In genomic region chr6:114327074-114327473, GRCh38 we compare ENCODE assay signal across 16 cellular contexts. TPM values are rescaled to one million over a fixed set of nuclear protein-coding genes. Genes with fewer than 3 reads are reported as not detected.
"Had no signal": no experiment of that assay in that cellular context is flagged by ENCODE, and none has a peak within 500 bp of the region (broad histone marks: within the 10 kb centered on the region; RNA-seq: fewer than 3 reads in every experiment).

No MANE protein-coding gene starts in this region.

- H3K9me3 Mint-ChIP-seq: activated B cell treated with CpG ODN at 0.5 μM for 24 hours; activated naive CD4-positive, alpha-beta T cell treated with anti-CD3 and anti-CD28 coated beads, Interleukin-2, amount 50 U/mL, for 72 hours had no signal

- H3K4me3 Mint-ChIP-seq: activated B cell treated with CpG ODN at 0.5 μM for 24 hours; natural killer cell treated with Interleukin-12 subunit alpha and Interleukin-12 subunit beta and Interleukin-15 and Interleukin-18, amount 100 ng/mL, for 72 hours; T-cell had no signal

- H3K36me3 ChIP-seq: heart right ventricle, left lung had no signal

- H3K4me3 ChIP-seq: dorsolateral prefrontal cortex, heart right ventricle, left lung, psoas muscle had no signal

- H3K27me3 Mint-ChIP-seq: activated B cell treated with CpG ODN at 0.5 μM for 24 hours; natural killer cell treated with Interleukin-12 subunit alpha and Interleukin-12 subunit beta and Interleukin-15 and Interleukin-18, amount 100 ng/mL, for 72 hours had no signal

- H3K4me1 Mint-ChIP-seq: activated B cell treated with CpG ODN at 0.5 μM for 24 hours, T-cell had no signal

- H3K36me3 Mint-ChIP-seq: activated naive CD4-positive, alpha-beta T cell treated with anti-CD3 and anti-CD28 coated beads, Interleukin-2, amount 50 U/mL, for 72 hours; natural killer cell treated with Interleukin-12 subunit alpha and Interleukin-12 subunit beta and Interleukin-15 and Interleukin-18, amount 100 ng/mL, for 72 hours; T-cell had no signal

- H3K27ac Mint-ChIP-seq: activated B cell treated with CpG ODN at 0.5 μM for 24 hours; activated naive CD4-positive, alpha-beta T cell treated with anti-CD3 and anti-CD28 coated beads, Interleukin-2, amount 50 U/mL, for 72 hours; natural killer cell treated with Interleukin-12 subunit alpha and Interleukin-12 subunit beta and Interleukin-15 and Interleukin-18, amount 100 ng/mL, for 72 hours; T-cell had no signal

- H3K27ac ChIP-seq: dorsolateral prefrontal cortex, heart right ventricle, left lung, psoas muscle had no signal

- H3K4me1 ChIP-seq: heart right ventricle, left lung, psoas muscle had no signal

- DNase-seq: activated B cell treated with CpG ODN at 0.5 μM for 24 hours; activated CD4-positive, alpha-beta T cell treated with anti-CD3 and anti-CD28 coated beads, Interleukin-2, amount 50 U/mL, for 1 hour; amniotic stem cell; dorsolateral prefrontal cortex; foreskin melanocyte; heart right ventricle; left lung; psoas muscle; stimulated activated naive CD4-positive, alpha-beta T cell treated with Interleukin-2 at 50 U/mL for 16 hours; T-cell; T1000; trophoblast cell had no signal

- H3K27me3 ChIP-seq: dorsolateral prefrontal cortex, left lung had no signal

- H3K9me3 ChIP-seq: heart right ventricle, left lung, psoas muscle had no signal

RNA-seq across cellular contexts. Expression of gene HS3ST5, which starts 15.7 kb away (rescaled TPM):
- total RNA-seq: activated B cell treated with CpG ODN at 0.5 μM for 24 hours; activated CD8-positive, alpha-beta memory T cell treated with anti-CD3 and anti-CD28 coated beads for 36 hours; activated naive CD4-positive, alpha-beta T cell treated with anti-CD3 and anti-CD28 coated beads, Interleukin-2, amount 50 U/mL, for 72 hours; heart right ventricle; natural killer cell treated with Interleukin-12 subunit alpha and Interleukin-12 subunit beta and Interleukin-15 and Interleukin-18, amount 100 ng/mL, for 72 hours; omental fat pad; T-cell had no signal
